ENCODE assay signal across 1 cellular context in the genomic region with DNA sequence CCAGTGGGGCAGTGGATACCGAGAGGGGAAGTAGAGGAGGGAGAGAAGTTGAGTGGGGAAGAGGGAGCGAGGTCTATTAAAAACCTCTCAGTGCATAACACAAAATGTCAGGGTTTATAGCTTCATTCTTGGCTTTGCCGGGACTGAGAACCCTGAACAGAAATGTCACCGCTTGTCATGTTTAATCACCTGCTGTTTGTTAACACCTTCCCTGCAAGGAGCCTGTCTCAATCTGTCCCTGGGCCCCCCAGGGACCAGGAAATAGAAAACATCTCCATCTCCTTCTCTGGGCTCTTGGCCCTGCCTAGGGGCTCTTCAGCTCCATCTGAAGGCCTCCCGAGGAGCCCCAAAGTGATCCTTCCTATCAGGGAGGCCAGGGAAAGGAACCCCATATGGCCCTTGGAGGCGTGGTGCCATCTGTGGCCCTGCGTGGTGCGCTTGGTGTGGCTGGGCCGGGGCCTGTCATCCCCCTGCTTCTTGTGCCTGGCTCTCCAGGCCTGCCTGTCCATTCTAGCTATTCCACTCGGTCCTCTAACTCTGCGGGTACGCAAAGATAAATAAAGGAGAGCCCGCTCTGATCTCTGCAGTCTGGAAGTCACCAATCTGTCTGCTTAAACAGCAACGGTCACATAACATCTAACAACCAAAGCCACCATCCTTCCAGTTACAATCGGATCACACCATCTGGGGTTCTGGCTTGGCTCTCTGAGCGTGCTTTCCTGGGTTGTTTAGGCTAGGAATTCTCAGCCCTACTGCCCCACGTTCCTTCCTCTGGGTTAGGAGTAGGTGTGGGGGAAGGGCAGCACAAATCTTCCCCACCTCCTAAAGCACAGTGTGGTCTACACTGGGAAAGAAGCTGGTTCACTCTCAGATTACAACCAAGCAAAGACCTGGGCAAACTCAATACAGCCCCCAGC.
A peak's percentile ranks its signal among the peaks of the same experiment; 100 is the strongest.
TF ChIP-seq lines count a peak whose summit lies in the region.

No MANE protein-coding gene starts in this region.

TF ChIP-seq in HEK293, 187 proteins besides CTCF, POLR2A, EP300 and RAD21 (continued from another document):
- TF ChIP-seq, protein P1, sequence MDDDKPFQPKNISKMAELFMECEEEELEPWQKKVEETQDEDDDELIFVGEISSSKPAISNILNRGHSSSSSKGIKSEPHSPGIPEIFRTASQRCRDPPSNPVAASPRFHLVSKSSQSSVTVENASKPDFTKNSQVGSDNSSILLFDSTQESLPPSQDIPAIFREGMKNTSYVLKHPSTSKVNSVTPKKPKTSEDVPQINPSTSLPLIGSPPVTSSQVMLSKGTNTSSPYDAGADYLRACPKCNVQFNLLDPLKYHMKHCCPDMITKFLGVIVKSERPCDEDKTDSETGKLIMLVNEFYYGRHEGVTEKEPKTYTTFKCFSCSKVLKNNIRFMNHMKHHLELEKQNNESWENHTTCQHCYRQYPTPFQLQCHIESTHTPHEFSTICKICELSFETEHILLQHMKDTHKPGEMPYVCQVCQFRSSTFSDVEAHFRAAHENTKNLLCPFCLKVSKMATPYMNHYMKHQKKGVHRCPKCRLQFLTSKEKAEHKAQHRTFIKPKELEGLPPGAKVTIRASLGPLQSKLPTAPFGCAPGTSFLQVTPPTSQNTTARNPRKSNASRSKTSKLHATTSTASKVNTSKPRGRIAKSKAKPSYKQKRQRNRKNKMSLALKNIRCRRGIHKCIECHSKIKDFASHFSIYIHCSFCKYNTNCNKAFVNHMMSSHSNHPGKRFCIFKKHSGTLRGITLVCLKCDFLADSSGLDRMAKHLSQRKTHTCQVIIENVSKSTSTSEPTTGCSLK (tag by site-specific recombination; IDR thresholded peaks at IDR 0.05) = no peak
- TF ChIP-seq ZNF416 (tag by site-specific recombination; IDR thresholded peaks at IDR 0.05) = no peak
- TF ChIP-seq, protein P2, sequence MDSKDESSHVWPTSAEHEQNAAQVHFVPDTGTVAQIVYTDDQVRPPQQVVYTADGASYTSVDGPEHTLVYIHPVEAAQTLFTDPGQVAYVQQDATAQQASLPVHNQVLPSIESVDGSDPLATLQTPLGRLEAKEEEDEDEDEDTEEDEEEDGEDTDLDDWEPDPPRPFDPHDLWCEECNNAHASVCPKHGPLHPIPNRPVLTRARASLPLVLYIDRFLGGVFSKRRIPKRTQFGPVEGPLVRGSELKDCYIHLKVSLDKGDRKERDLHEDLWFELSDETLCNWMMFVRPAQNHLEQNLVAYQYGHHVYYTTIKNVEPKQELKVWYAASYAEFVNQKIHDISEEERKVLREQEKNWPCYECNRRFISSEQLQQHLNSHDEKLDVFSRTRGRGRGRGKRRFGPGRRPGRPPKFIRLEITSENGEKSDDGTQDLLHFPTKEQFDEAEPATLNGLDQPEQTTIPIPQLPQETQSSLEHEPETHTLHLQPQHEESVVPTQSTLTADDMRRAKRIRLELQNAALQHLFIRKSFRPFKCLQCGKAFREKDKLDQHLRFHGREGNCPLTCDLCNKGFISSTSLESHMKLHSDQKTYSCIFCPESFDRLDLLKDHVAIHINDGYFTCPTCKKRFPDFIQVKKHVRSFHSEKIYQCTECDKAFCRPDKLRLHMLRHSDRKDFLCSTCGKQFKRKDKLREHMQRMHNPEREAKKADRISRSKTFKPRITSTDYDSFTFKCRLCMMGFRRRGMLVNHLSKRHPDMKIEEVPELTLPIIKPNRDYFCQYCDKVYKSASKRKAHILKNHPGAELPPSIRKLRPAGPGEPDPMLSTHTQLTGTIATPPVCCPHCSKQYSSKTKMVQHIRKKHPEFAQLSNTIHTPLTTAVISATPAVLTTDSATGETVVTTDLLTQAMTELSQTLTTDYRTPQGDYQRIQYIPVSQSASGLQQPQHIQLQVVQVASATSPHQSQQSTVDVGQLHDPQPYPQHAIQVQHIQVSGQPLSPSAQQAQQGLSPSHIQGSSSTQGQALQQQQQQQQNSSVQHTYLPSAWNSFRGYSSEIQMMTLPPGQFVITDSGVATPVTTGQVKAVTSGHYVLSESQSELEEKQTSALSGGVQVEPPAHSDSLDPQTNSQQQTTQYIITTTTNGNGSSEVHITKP (tag by site-specific recombination; IDR thresholded peaks at IDR 0.05) = no peak
- TF ChIP-seq REPIN1 (tag by site-specific recombination; IDR thresholded peaks at IDR 0.05; ENCODE audit: low read depth) = no peak
- TF ChIP-seq ZNF341 (tag by site-specific recombination; IDR thresholded peaks at IDR 0.05; ENCODE audit: low read depth) = peak; percentile 9; the same call in 1 of the 2 replicates
- TF ChIP-seq ZNF138 (tag by site-specific recombination; IDR thresholded peaks at IDR 0.05; ENCODE audit: borderline replicate concordance) = no peak
- TF ChIP-seq, protein P3, sequence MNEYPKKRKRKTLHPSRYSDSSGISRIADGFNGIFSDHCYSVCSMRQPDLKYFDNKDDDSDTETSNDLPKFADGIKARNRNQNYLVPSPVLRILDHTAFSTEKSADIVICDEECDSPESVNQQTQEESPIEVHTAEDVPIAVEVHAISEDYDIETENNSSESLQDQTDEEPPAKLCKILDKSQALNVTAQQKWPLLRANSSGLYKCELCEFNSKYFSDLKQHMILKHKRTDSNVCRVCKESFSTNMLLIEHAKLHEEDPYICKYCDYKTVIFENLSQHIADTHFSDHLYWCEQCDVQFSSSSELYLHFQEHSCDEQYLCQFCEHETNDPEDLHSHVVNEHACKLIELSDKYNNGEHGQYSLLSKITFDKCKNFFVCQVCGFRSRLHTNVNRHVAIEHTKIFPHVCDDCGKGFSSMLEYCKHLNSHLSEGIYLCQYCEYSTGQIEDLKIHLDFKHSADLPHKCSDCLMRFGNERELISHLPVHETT (tag by site-specific recombination; IDR thresholded peaks at IDR 0.05) = no peak
- TF ChIP-seq, protein P4, sequence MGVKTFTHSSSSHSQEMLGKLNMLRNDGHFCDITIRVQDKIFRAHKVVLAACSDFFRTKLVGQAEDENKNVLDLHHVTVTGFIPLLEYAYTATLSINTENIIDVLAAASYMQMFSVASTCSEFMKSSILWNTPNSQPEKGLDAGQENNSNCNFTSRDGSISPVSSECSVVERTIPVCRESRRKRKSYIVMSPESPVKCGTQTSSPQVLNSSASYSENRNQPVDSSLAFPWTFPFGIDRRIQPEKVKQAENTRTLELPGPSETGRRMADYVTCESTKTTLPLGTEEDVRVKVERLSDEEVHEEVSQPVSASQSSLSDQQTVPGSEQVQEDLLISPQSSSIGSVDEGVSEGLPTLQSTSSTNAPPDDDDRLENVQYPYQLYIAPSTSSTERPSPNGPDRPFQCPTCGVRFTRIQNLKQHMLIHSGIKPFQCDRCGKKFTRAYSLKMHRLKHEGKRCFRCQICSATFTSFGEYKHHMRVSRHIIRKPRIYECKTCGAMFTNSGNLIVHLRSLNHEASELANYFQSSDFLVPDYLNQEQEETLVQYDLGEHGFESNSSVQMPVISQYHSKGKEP (tag by site-specific recombination; IDR thresholded peaks at IDR 0.05) = no peak
- TF ChIP-seq, protein P5, sequence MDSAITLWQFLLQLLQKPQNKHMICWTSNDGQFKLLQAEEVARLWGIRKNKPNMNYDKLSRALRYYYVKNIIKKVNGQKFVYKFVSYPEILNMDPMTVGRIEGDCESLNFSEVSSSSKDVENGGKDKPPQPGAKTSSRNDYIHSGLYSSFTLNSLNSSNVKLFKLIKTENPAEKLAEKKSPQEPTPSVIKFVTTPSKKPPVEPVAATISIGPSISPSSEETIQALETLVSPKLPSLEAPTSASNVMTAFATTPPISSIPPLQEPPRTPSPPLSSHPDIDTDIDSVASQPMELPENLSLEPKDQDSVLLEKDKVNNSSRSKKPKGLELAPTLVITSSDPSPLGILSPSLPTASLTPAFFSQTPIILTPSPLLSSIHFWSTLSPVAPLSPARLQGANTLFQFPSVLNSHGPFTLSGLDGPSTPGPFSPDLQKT (IDR thresholded peaks at IDR 0.05; ENCODE audit: borderline replicate concordance, low read depth, low read length) = no peak
- no peak for TF ChIP-seq ZNF157 (tag by site-specific recombination; IDR thresholded peaks at IDR 0.05)
- no peak for TF ChIP-seq ZNF23 (tag by site-specific recombination; IDR thresholded peaks at IDR 0.05; ENCODE audit: borderline replicate concordance)
- no peak for TF ChIP-seq GLI2 (tag by site-specific recombination; IDR thresholded peaks at IDR 0.05; ENCODE audit: borderline replicate concordance, low read depth)
- peak; percentile 92 for TF ChIP-seq GLIS1 (tag by site-specific recombination; IDR thresholded peaks at IDR 0.05)
- peak; percentile 45 for TF ChIP-seq ZBTB17 (tag by site-specific recombination; IDR thresholded peaks at IDR 0.05)
- TF ChIP-seq TCF7L2 (IDR thresholded peaks at IDR 0.05; ENCODE audit: borderline replicate concordance, low read depth, low read length) = no peak
- no peak for TF ChIP-seq BCL11A (tag by site-specific recombination; IDR thresholded peaks at IDR 0.05; ENCODE audit: low read depth)
- no peak for TF ChIP-seq PRDM1 (tag by site-specific recombination; IDR thresholded peaks at IDR 0.05)
- no peak for TF ChIP-seq ZNF514 (tag by site-specific recombination; IDR thresholded peaks at IDR 0.05)
- TF ChIP-seq ZNF114 (tag by site-specific recombination; IDR thresholded peaks at IDR 0.05) = no peak
- TF ChIP-seq GLI4 (tag by site-specific recombination; IDR thresholded peaks at IDR 0.05) = no peak
- TF ChIP-seq ZNF223 (tag by site-specific recombination; IDR thresholded peaks at IDR 0.05) = no peak
- TF ChIP-seq ZNF184 (tag by site-specific recombination; IDR thresholded peaks at IDR 0.05) = no peak
- TF ChIP-seq, protein P6, sequence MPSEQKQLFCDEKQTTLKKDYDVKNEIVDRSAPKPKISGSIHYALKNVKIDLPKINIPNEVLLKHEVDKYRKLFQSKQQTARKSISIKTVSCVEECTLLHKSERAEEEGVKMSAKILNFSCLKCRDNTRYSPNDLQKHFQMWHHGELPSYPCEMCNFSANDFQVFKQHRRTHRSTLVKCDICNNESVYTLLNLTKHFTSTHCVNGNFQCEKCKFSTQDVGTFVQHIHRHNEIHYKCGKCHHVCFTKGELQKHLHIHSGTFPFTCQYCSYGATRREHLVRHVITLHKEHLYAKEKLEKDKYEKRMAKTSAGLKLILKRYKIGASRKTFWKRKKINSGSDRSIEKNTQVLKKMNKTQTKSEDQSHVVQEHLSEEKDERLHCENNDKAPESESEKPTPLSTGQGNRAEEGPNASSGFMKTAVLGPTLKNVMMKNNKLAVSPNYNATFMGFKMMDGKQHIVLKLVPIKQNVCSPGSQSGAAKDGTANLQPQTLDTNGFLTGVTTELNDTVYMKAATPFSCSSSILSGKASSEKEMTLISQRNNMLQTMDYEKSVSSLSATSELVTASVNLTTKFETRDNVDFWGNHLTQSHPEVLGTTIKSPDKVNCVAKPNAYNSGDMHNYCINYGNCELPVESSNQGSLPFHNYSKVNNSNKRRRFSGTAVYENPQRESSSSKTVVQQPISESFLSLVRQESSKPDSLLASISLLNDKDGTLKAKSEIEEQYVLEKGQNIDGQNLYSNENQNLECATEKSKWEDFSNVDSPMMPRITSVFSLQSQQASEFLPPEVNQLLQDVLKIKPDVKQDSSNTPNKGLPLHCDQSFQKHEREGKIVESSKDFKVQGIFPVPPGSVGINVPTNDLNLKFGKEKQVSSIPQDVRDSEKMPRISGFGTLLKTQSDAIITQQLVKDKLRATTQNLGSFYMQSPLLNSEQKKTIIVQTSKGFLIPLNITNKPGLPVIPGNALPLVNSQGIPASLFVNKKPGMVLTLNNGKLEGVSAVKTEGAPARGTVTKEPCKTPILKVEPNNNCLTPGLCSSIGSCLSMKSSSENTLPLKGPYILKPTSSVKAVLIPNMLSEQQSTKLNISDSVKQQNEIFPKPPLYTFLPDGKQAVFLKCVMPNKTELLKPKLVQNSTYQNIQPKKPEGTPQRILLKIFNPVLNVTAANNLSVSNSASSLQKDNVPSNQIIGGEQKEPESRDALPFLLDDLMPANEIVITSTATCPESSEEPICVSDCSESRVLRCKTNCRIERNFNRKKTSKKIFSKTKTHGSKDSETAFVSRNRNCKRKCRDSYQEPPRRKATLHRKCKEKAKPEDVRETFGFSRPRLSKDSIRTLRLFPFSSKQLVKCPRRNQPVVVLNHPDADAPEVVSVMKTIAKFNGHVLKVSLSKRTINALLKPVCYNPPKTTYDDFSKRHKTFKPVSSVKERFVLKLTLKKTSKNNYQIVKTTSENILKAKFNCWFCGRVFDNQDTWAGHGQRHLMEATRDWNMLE (tag by site-specific recombination; conservative IDR thresholded peaks at IDR 0.05; ENCODE audit: low read depth) = no peak
- no peak for TF ChIP-seq ZNF660 (tag by site-specific recombination; IDR thresholded peaks at IDR 0.05)
- TF ChIP-seq, protein P7, sequence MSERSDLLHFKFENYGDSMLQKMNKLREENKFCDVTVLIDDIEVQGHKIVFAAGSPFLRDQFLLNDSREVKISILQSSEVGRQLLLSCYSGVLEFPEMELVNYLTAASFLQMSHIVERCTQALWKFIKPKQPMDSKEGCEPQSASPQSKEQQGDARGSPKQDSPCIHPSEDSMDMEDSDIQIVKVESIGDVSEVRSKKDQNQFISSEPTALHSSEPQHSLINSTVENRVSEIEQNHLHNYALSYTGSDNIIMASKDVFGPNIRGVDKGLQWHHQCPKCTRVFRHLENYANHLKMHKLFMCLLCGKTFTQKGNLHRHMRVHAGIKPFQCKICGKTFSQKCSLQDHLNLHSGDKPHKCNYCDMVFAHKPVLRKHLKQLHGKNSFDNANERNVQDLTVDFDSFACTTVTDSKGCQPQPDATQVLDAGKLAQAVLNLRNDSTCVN (tag by site-specific recombination; optimal IDR thresholded peaks at IDR 0.05) = no peak
- TF ChIP-seq ZNF324 (tag by site-specific recombination; IDR thresholded peaks at IDR 0.05) = no peak
- TF ChIP-seq ZNF214 (tag by site-specific recombination; IDR thresholded peaks at IDR 0.05; ENCODE audit: borderline replicate concordance) = no peak
- no peak for TF ChIP-seq ZNF394 (tag by site-specific recombination; IDR thresholded peaks at IDR 0.05; ENCODE audit: borderline replicate concordance)
- TF ChIP-seq ZNF16 (tag by site-specific recombination; IDR thresholded peaks at IDR 0.05; ENCODE audit: low read depth) = no peak
